ENCODE assay signal across 32 cellular contexts in genomic region chr5:77016962-77017361, GRCh38.
"Had no signal": no experiment of that assay in that cellular context is flagged by ENCODE, and none has a peak within 500 bp of the region (broad histone marks: within the 10 kb centered on the region; RNA-seq: fewer than 3 reads in every experiment).

No MANE protein-coding gene starts in this region.

- H3K4me1 ChIP-seq: adrenal gland, ascending aorta, body of pancreas, breast epithelium had no signal

- DNase-seq: activated effector memory CD4-positive, alpha-beta T cell treated with anti-CD3 and anti-CD28 coated beads, Interleukin-2, amount 50 U/mL, for 16 hours; activated effector memory CD4-positive, alpha-beta T cell treated with Interleukin-2 at 50 U/mL for 16 hours; activated gamma-delta T cell; activated gamma-delta T cell treated with Interleukin-2 at 50 U/mL for 16 hours; activated naive CD4-positive, alpha-beta T cell; activated naive CD4-positive, alpha-beta T cell treated with anti-CD3 and anti-CD28 coated beads for 36 hours; activated naive CD4-positive, alpha-beta T cell treated with anti-CD3 and anti-CD28 coated beads, Interleukin-2, amount 10 ng/mL, durations not matched to agents 7 days and 5 days; activated naive CD4-positive, alpha-beta T cell treated with anti-CD3 and anti-CD28 coated beads, Interleukin-2, amount 50 U/mL, for 16 hours; activated naive CD4-positive, alpha-beta T cell treated with Interleukin-2 at 50 U/mL for 16 hours; activated naive CD8-positive, alpha-beta T cell treated with anti-CD3 and anti-CD28 coated beads for 36 hours; activated naive CD8-positive, alpha-beta T cell treated with anti-CD3 and anti-CD28 coated beads, Interleukin-2, amount 10 ng/mL, durations not matched to agents 7 days and 5 days; activated naive CD8-positive, alpha-beta T cell treated with anti-CD3 and anti-CD28 coated beads, Interleukin-2, amount 50 U/mL, for 24 hours; activated T-cell treated with anti-CD3 and anti-CD28 coated beads, Interleukin-2, amount 50 U/mL, for 1 hour; activated T-cell treated with anti-CD3 and anti-CD28 coated beads, Interleukin-2, amount 50 U/mL, for 24 hours; activated T-cell treated with anti-CD3 and anti-CD28 coated beads, Interleukin-2, amount 50 U/mL, for 4 hours; activated T-cell treated with anti-CD3 and anti-CD28 coated beads, Interleukin-2, amount 50 U/mL, for 48 hours; activated T-cell treated with anti-CD3 and anti-CD28 coated beads, Interleukin-2, amount 50 U/mL, for 72 hours; adrenal gland; amniotic stem cell; amygdala; aorta; body of pancreas; central memory CD4-positive, alpha-beta T cell; cerebellar nuclear complex had no signal

- H3K36me3 ChIP-seq: adrenal gland, ascending aorta, brain microvascular endothelial cell, breast epithelium, cardiac muscle cell had no signal

- H3K9me3 ChIP-seq: adrenal gland, ascending aorta, body of pancreas, breast epithelium had no signal

- H3K4me3 ChIP-seq: adrenal gland, ascending aorta, body of pancreas, breast epithelium, cardiac muscle cell had no signal

- FAIRE-seq: astrocyte, bronchial epithelial cell had no signal

- ATAC-seq: activated naive CD4-positive, alpha-beta T cell treated with anti-CD3 and anti-CD28 coated beads, Interleukin-2, amount 50 U/mL, for 72 hours; activated naive CD8-positive, alpha-beta T cell treated with anti-CD3 and anti-CD28 coated beads, Interleukin-2, amount 50 U/mL, for 24 hours; activated T-cell treated with anti-CD3 and anti-CD28 coated beads, Interleukin-2, amount 50 U/mL, for 4 hours; activated T-cell treated with anti-CD3 and anti-CD28 coated beads, Interleukin-2, amount 50 U/mL, for 72 hours; activated T-helper 17 cell treated with anti-CD3 and anti-CD28 coated beads, Interleukin-2, amount 50 U/mL, for 72 hours; body of pancreas had no signal

- H3K27ac ChIP-seq: adrenal gland, ascending aorta, body of pancreas, brain microvascular endothelial cell, breast epithelium, cardiac muscle cell had no signal

- H3K27me3 ChIP-seq: adrenal gland, ascending aorta, body of pancreas, brain microvascular endothelial cell, cardiac muscle cell had no signal
